Comparison of ENCODE assay signal across 1 cellular context in the genomic region with DNA sequence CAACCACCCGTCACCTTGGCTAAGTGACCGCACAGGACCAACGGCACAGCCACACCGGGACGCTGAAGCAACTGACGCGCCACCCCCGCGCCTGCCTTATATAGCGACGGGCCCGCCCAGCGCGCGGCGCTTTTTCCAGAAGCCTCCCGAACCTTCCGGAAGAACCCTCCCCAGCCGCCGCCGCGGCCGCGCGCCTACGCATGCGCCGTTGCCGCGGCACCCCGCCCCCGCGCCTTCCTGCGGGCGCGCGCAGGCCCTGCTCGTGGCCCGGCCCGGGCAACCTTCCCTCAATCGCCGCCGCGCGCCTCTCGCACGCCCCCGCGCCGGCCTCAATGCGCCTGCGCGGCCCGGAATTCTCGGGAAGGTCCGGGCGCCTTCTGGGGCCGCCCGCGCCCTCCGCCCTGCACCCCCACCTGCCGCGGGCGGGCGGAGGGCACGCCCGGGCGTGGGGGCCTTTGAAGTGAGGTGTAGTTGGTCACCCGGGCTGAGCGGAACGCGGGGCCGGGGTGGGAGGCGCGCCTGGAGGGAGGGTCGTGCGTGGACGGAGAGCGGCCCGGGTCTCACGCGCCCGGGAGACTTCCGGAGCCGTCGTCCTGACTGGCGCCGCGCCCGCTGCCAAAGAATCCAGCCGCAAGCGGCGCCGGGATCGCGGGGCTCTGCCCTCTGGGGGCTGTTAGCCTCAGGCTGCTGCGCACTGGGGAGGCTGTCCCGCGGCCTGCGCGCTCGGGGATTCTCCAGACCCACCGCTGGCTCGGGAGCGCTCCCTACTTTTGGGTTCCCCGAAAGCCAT.
TF ChIP-seq lines count a peak whose summit lies in the region.

Gene HSP90AA1 (minus strand): TSS at position 73 of the 790 bp plus-strand sequence. CDS start 666 bp downstream, outside the sequence.

TF ChIP-seq in HepG2, 621 proteins besides CTCF, POLR2A, EP300 and RAD21 (continued from another document and continues in another):
- TF ChIP-seq ZBTB40 (IDR thresholded peaks at IDR 0.05) (no peak), ZBTB40 (CRISPR knock-in tag; IDR thresholded peaks at IDR 0.05) (peak; percentile 24; the same call in 1 of the 2 replicates), KAT7 (CRISPR knock-in tag; IDR thresholded peaks at IDR 0.05; ENCODE audit: borderline replicate concordance) (no peak; the same call in 1 of the 2 replicates), ZNF569 (CRISPR knock-in tag; IDR thresholded peaks at IDR 0.05; ENCODE audit: borderline replicate concordance) (no peak), ZNF280D (CRISPR knock-in tag; IDR thresholded peaks at IDR 0.05) (no peak), ZBTB33 (CRISPR knock-in tag; IDR thresholded peaks at IDR 0.05) (no peak), NCOR1 (IDR thresholded peaks at IDR 0.05; ENCODE audit: borderline replicate concordance, low read length) (no peak), TAF15 (IDR thresholded peaks at IDR 0.05; ENCODE audit: low read depth, low read length, poor library complexity, severe bottlenecking) (peak; percentile 35), REL (CRISPR knock-in tag; conservative IDR thresholded peaks at IDR 0.05) (no peak), ZNF597 (CRISPR knock-in tag; IDR thresholded peaks at IDR 0.05) (no peak), CAMTA2 (CRISPR knock-in tag; IDR thresholded peaks at IDR 0.05; ENCODE audit: borderline replicate concordance) (peak; percentile 36; the same call in 1 of the 2 replicates), NFE2L1 (CRISPR knock-in tag; IDR thresholded peaks at IDR 0.05; ENCODE audit: borderline replicate concordance) (no peak), YEATS4 (CRISPR knock-in tag; IDR thresholded peaks at IDR 0.05; ENCODE audit: borderline replicate concordance) (peak; percentile 88), ZNF431 (CRISPR knock-in tag; IDR thresholded peaks at IDR 0.05; ENCODE audit: borderline replicate concordance, low read depth) (no peak; the same call in 1 of the 2 replicates), ESRRA (CRISPR knock-in tag; IDR thresholded peaks at IDR 0.05; ENCODE audit: low read depth) (peak; percentile 31), ZNF180 (CRISPR knock-in tag; IDR thresholded peaks at IDR 0.05; ENCODE audit: borderline replicate concordance, low read depth) (no peak), NCOA1 (CRISPR knock-in tag; IDR thresholded peaks at IDR 0.05) (0 out of 2 replicates have a peak, but pooled peaks have one; percentile 32), STAT5B (CRISPR knock-in tag; IDR thresholded peaks at IDR 0.05) (peak; percentile 65; the same call in 1 of the 2 replicates), ARNT2 (CRISPR knock-in tag; IDR thresholded peaks at IDR 0.05; ENCODE audit: low read depth) (peak; percentile 89; the same call in 1 of the 2 replicates), ZBTB38 (CRISPR knock-in tag; IDR thresholded peaks at IDR 0.05) (no peak; the same call in 1 of the 2 replicates), NR2F2 (IDR thresholded peaks at IDR 0.05; ENCODE audit: borderline replicate concordance, low read depth) (0 out of 2 replicates have a peak, but pooled peaks have one; percentile 14), ZSCAN21 (CRISPR knock-in tag; IDR thresholded peaks at IDR 0.05; ENCODE audit: borderline replicate concordance) (0 out of 2 replicates have a peak, but pooled peaks have one; percentile 54), ZFY (CRISPR knock-in tag; IDR thresholded peaks at IDR 0.05) (peak; percentile 83), ZNF337 (CRISPR knock-in tag; IDR thresholded peaks at IDR 0.05; ENCODE audit: borderline replicate concordance, low read depth) (peak; percentile 50; the same call in 1 of the 2 replicates), PBX2 (CRISPR knock-in tag; IDR thresholded peaks at IDR 0.05) (no peak), ELF1 (CRISPR knock-in tag; IDR thresholded peaks at IDR 0.05) (peak; percentile 38), ISX (CRISPR knock-in tag; conservative IDR thresholded peaks at IDR 0.05) (no peak), ELF3 (CRISPR knock-in tag; IDR thresholded peaks at IDR 0.05) (peak; percentile 57)
- TF ChIP-seq, protein P1, sequence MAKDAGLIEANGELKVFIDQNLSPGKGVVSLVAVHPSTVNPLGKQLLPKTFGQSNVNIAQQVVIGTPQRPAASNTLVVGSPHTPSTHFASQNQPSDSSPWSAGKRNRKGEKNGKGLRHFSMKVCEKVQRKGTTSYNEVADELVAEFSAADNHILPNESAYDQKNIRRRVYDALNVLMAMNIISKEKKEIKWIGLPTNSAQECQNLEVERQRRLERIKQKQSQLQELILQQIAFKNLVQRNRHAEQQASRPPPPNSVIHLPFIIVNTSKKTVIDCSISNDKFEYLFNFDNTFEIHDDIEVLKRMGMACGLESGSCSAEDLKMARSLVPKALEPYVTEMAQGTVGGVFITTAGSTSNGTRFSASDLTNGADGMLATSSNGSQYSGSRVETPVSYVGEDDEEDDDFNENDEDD (CRISPR knock-in tag; IDR thresholded peaks at IDR 0.05; ENCODE audit: borderline replicate concordance): peak; percentile 78
- TF ChIP-seq, protein P2, sequence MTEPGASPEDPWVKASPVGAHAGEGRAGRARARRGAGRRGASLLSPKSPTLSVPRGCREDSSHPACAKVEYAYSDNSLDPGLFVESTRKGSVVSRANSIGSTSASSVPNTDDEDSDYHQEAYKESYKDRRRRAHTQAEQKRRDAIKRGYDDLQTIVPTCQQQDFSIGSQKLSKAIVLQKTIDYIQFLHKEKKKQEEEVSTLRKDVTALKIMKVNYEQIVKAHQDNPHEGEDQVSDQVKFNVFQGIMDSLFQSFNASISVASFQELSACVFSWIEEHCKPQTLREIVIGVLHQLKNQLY (CRISPR knock-in tag; IDR thresholded peaks at IDR 0.05): 0 out of 2 replicates have a peak, but pooled peaks have one; percentile 16
- TF ChIP-seq, protein P3, sequence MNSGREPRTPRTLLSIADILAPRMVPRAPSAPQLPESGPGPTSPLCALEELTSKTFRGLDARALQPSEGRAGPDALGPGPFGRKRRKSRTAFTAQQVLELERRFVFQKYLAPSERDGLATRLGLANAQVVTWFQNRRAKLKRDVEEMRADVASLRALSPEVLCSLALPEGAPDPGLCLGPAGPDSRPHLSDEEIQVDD (CRISPR knock-in tag; IDR thresholded peaks at IDR 0.05; ENCODE audit: borderline replicate concordance): no peak
